In genomic region chr4:17030543-17030942, GRCh38 we compare ENCODE assay signal across 14 cellular contexts.
DNase-seq lines count a peak whose midpoint lies in the region; ATAC-seq and TF ChIP-seq lines count a peak whose summit lies in the region.
"Had no signal": no experiment of that assay in that cellular context is flagged by ENCODE, and none has a peak within 500 bp of the region (broad histone marks: within the 10 kb centered on the region; RNA-seq: fewer than 3 reads in every experiment).

No MANE protein-coding gene starts in this region.

- peaks cover 21% of the 10 kb centered on the region for H3K4me1 Mint-ChIP-seq in chondrocyte (ENCODE audit: low read depth)
- no peaks in the 10 kb centered on the region for H3K4me1 Mint-ChIP-seq in naive thymus-derived CD8-positive, alpha-beta T cell

- POLR2A ChIA-PET in naive thymus-derived CD8-positive, alpha-beta T cell (lab: Charles Lee): no interaction called here

- H3K4me3 Mint-ChIP-seq in chondrocyte (ENCODE audit: unreplicated experiment): no peak overlapping the region
- H3K4me3 Mint-ChIP-seq in naive thymus-derived CD8-positive, alpha-beta T cell: no peak overlapping the region

- ATAC-seq in HG03460 (IDR thresholded peaks at IDR 0.05; ENCODE audit: unreplicated experiment) (no peak), HG02938 (IDR thresholded peaks at IDR 0.05; ENCODE audit: unreplicated experiment) (no peak)
- no peak for ATAC-seq in naive thymus-derived CD8-positive, alpha-beta T cell

- peaks cover 18% of the 10 kb centered on the region for H3K4me1 ChIP-seq in HUES64 (ENCODE audit: insufficient read depth, low read length)

- TF ChIP-seq CTCF in chondrocyte (IDR thresholded peaks at IDR 0.05): no peak

- H3K27me3 Mint-ChIP-seq in chondrocyte (ENCODE audit: low read depth): no peaks in the 10 kb centered on the region
- peaks cover 6 to 35% (median 12%) of the 10 kb centered on the region in 5 donors for H3K27me3 Mint-ChIP-seq in naive thymus-derived CD8-positive, alpha-beta T cell

- H3K27ac Mint-ChIP-seq in chondrocyte (ENCODE audit: unreplicated experiment): peak overlapping the region; percentile 50
- H3K27ac Mint-ChIP-seq in naive thymus-derived CD8-positive, alpha-beta T cell: no peak overlapping the region

- 0 out of 2 replicates have a peak overlapping the region, but pooled peaks have one; percentile 18 for H3K27ac ChIP-seq in HUES64 (ENCODE audit: low read depth, low read length)
- H3K27ac ChIP-seq: neutrophil, tibial artery, WERI-Rb-1 had no signal

- peaks cover 4% of the 10 kb centered on the region for H3K36me3 Mint-ChIP-seq in chondrocyte (ENCODE audit: low read depth)
- H3K36me3 Mint-ChIP-seq in naive thymus-derived CD8-positive, alpha-beta T cell: no peaks in the 10 kb centered on the region

- WGBS in HUES64: 94% methylated on average over 1 of the region's 1 CpG

- H3K9me3 ChIP-seq in HUES64 (ENCODE audit: insufficient read depth, low read depth, low read length): 0 out of 2 replicates have a peak, but pooled peaks cover 2% of the 10 kb centered on the region
- H3K9me3 ChIP-seq: neutrophil, tibial artery had no signal

- no peak overlapping the region for H3K4me3 ChIP-seq in HUES64 (ENCODE audit: low read length)
- H3K4me3 ChIP-seq: tibial artery had no signal

- DNase-seq in AG08396 (ENCODE audit: low spot score) (peak; percentile 63), chondrocyte (ENCODE audit: low spot score) (no peak), kidney tubule cell (ENCODE audit: low spot score) (peak; percentile 79), SHP77 (lab: John Stamatoyannopoulos, UW) (no peak)
- DNase-seq in naive thymus-derived CD8-positive, alpha-beta T cell: no peak
- DNase-seq: C1 segment of cervical spinal cord, NCI-H2029, OCI-M1, tibial artery, WERI-Rb-1 had no signal

- peaks cover 11% of the 10 kb centered on the region for H3K9me3 Mint-ChIP-seq in chondrocyte (ENCODE audit: low read depth)
- H3K9me3 Mint-ChIP-seq in naive thymus-derived CD8-positive, alpha-beta T cell: peaks cover 0 to 2% (median 0%) of the 10 kb centered on the region in 9 donors

- no peak overlapping the region for H3K9ac ChIP-seq in HUES64 (ENCODE audit: low read depth, low read length)

- no peaks in the 10 kb centered on the region for H3K36me3 ChIP-seq in HUES64 (ENCODE audit: insufficient read depth, low read length)
- H3K36me3 ChIP-seq: neutrophil, tibial artery, WERI-Rb-1 had no signal

- no peaks in the 10 kb centered on the region for H3K27me3 ChIP-seq in HUES64 (ENCODE audit: insufficient read depth, low read length)
- H3K27me3 ChIP-seq: neutrophil, tibial artery had no signal

Comparison
In these comparisons a context has a peak if more than half of its experiments do, and no peak if none do; other contexts are left out.
1. DNase-seq: peak in AG08396 (single experiment) and kidney tubule cell (single experiment); none in chondrocyte (single experiment), SHP77 (0 of 2) and naive thymus-derived CD8-positive, alpha-beta T cell (0 of 10).